Comparison of ENCODE assay signal across 25 cellular contexts in the genomic region with DNA sequence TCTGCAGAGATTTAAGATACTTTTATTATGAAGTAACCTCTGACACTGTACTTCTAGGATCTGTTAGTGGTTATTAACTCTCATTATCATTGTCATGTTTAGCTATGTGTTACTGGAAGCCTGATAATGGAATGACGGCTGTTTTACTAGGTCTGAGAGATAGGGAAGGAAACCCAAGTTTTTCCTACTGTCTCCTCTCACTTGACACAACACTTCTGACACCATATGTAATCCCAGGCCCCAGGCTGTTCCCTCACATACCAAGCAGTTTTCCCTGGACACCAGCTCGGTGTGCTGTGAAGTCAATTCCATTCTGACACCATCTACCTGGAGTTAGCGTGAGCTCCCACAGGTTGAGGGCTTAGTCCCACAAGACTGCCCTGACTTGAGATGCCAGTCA.
"Had no signal": no experiment of that assay in that cellular context is flagged by ENCODE, and none has a peak within 500 bp of the region (broad histone marks: within the 10 kb centered on the region; RNA-seq: fewer than 3 reads in every experiment).

No MANE protein-coding gene starts in this region.

- H3K36me3 ChIP-seq: pancreas, prostate gland, right lobe of liver, upper lobe of right lung, uterus had no signal

- H3K27me3 ChIP-seq: neutrophil, pancreas, right atrium auricular region, right lobe of liver, sigmoid colon, stomach, thyroid gland, upper lobe of right lung, uterus had no signal

- H3K9me3 ChIP-seq: neutrophil, pancreas, prostate gland, right atrium auricular region, right lobe of liver, sigmoid colon, stomach, thoracic aorta, thyroid gland, tibial nerve, upper lobe of right lung, uterus had no signal

- H3K4me3 ChIP-seq: pancreas, prostate gland, right atrium auricular region, right lobe of liver, sigmoid colon, stomach, thoracic aorta, thyroid gland, tibial nerve, upper lobe of right lung, uterus had no signal

- H3K4me1 ChIP-seq: pancreas, prostate gland, right atrium auricular region, sigmoid colon, stomach, thyroid gland, tibial nerve, upper lobe of right lung, uterus had no signal

- DNase-seq: naive thymus-derived CD8-positive, alpha-beta T cell; nephron progenitor cell; nucleus accumbens; pancreas; retina; right lobe of liver; sigmoid colon; small intestine; stimulated activated CD4-positive, alpha-beta T cell treated with anti-CD3 and anti-CD28 coated beads, Interleukin-15, amount 100 ng/mL, for 24 hours; stimulated activated CD4-positive, alpha-beta T cell treated with anti-CD3 and anti-CD28 coated beads, Interleukin-2, amount 100 ng/mL, for 24 hours; stimulated activated CD4-positive, alpha-beta T cell treated with anti-CD3 and anti-CD28 coated beads, Interleukin-2, amount 100 ng/mL, for 48 hours; stimulated activated CD4-positive, alpha-beta T cell treated with anti-CD3 and anti-CD28 coated beads, Interleukin-4, amount 100 ng/mL, for 24 hours; stimulated activated naive B cell treated with anti-CD40 and anti-IgM and Interleukin-4, amounts not matched to agents 10 μg/mL and 1 μg/mL and 100 μg/mL, for 72 hours; stimulated activated naive CD4-positive, alpha-beta T cell treated with Interleukin-2 at 50 U/mL for 16 hours; stomach; thyroid gland; upper lobe of right lung; uterus had no signal

- H3K27ac ChIP-seq: neutrophil, pancreas, prostate gland, right atrium auricular region, right lobe of liver, sigmoid colon, stomach, thoracic aorta, thyroid gland, tibial nerve, upper lobe of right lung, uterus had no signal

- ATAC-seq: naive thymus-derived CD8-positive, alpha-beta T cell; natural killer cell treated with Interleukin-12 subunit alpha and Interleukin-12 subunit beta and Interleukin-15 and Interleukin-18, amount 100 ng/mL, for 72 hours; pancreas; right lobe of liver; stimulated activated effector memory CD8-positive, alpha-beta T cell treated with anti-CD3 and anti-CD28 coated beads, Interleukin-12 subunit alpha, Interleukin-12 subunit beta, amount 100 ng/mL, for 72 hours; stimulated activated naive B cell treated with anti-CD40 and anti-IgM and Interleukin-4, amounts not matched to agents 10 μg/mL and 1 μg/mL and 100 μg/mL, for 72 hours; upper lobe of right lung had no signal
